8 cellular contexts compared by ENCODE assay signal in the genomic region with DNA sequence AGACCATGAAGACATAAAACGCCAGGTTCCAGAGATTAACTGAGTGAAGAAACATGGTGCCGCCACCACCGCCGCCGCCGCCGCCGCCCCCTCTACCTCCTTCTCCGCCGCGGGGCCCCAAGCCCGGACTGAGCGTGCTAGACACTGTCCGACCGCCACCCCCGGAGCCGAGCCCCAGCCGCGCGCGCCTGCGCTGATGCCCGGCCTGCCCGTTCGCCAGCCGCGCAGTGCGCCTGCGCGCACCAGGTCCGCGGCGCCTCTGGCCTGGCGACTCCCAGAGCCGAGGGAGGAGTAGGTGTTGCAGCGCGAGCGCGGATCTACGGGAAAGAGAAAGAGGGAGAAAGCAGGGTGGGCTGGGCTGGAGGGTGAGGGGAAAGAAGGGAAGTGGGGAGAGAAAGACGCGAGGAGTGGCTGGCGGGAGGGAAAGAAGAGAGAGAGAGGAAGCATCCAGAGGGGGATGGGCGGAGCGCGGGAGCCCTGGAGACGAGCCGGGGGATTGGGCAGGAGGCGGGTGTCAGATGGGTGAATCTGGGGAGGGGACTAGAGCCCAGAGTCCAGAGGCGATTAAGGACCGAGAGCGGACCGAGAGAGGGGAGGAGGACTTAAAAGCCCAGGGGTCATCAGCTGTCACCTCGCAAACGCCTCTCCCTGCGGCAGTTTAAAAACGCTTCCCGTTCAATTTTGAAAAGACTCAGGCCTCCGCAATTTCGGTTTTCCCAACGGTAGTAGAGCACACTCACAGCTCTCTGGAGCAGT. TPM values are rescaled to one million over a fixed set of nuclear protein-coding genes. Genes with fewer than 3 reads are reported as not detected.
DNase-seq lines count a peak whose midpoint lies in the region; TF ChIP-seq lines count a peak whose summit lies in the region.

A gene with protein sequence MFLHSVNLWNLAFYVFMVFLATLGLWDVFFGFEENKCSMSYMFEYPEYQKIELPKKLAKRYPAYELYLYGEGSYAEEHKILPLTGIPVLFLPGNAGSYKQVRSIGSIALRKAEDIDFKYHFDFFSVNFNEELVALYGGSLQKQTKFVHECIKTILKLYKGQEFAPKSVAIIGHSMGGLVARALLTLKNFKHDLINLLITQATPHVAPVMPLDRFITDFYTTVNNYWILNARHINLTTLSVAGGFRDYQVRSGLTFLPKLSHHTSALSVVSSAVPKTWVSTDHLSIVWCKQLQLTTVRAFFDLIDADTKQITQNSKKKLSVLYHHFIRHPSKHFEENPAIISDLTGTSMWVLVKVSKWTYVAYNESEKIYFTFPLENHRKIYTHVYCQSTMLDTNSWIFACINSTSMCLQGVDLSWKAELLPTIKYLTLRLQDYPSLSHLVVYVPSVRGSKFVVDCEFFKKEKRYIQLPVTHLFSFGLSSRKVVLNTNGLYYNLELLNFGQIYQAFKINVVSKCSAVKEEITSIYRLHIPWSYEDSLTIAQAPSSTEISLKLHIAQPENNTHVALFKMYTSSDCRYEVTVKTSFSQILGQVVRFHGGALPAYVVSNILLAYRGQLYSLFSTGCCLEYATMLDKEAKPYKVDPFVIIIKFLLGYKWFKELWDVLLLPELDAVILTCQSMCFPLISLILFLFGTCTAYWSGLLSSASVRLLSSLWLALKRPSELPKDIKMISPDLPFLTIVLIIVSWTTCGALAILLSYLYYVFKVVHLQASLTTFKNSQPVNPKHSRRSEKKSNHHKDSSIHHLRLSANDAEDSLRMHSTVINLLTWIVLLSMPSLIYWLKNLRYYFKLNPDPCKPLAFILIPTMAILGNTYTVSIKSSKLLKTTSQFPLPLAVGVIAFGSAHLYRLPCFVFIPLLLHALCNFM (minus strand): TSS at position 146 of the 756 bp plus-strand sequence. CDS start 91 bp downstream, at position 55.

- H2BK15ac ChIP-seq in H9 (ENCODE audit: low read depth, low read length): no peak within 1 kb of the TSS

- H4K8ac ChIP-seq in H9 (replicated peaks; ENCODE audit: insufficient read length, low read depth, low read length): no peak within 1 kb of the TSS

- peaks cover 0 to 2% of the 10 kb centered on the region in 2 experiments; a peak in 1 of 5 replicates for H3K9me3 Mint-ChIP-seq in H9
- H3K9me3 Mint-ChIP-seq in neural crest cell: no peaks in the 10 kb centered on the region

- no peak within 1 kb of the TSS for H4K5ac ChIP-seq in H9 (ENCODE audit: insufficient read length, low read depth, low read length)

- H3K27ac ChIP-seq in H9 (ENCODE audit: insufficient read length, low read depth, low read length) (peak within 1 kb of the TSS; percentile 87), stomach smooth muscle (ENCODE audit: low read length) (peak within 1 kb of the TSS; percentile 77)

- peak within 1 kb of the TSS; percentile 99 to 100 for H3K4me3 Mint-ChIP-seq in H9
- H3K4me3 Mint-ChIP-seq in neural crest cell: peak within 1 kb of the TSS; percentile 100

- peak within 1 kb of the TSS; percentile 96 for H3K18ac ChIP-seq in H9 (ENCODE audit: insufficient read length, low read depth, low read length)

- H3K27me3 Mint-ChIP-seq in H9 (ENCODE audit: low read depth): peaks cover 15% of the 10 kb centered on the region
- H3K27me3 Mint-ChIP-seq in neural crest cell (ENCODE audit: low read depth): peaks cover 3% of the 10 kb centered on the region

- H3K4me3 ChIP-seq in foreskin fibroblast (ENCODE audit: low read depth in 1 of 2, low read length in 2 of 2) (peak within 1 kb of the TSS; percentile 93 to 99), stomach smooth muscle (ENCODE audit: low read length in 2 of 2) (peak within 1 kb of the TSS; percentile 86 to 89)

- H3K4me2 ChIP-seq in H9 (ENCODE audit: insufficient read depth, insufficient read length, low read length): peak within 1 kb of the TSS; percentile 90

- H3K4me1 Mint-ChIP-seq in H9 (peaks cover 24 to 32% of the 10 kb centered on the region in 2 experiments), neural crest cell (peaks cover 53% of the 10 kb centered on the region)

- H3K4me1 ChIP-seq in ES-I3 (ENCODE audit: insufficient read depth, low read length) (peaks cover 10% of the 10 kb centered on the region; the same call in 1 of the 2 replicates), H9 (ENCODE audit: insufficient read depth, low read length) (no peaks in the 10 kb centered on the region), stomach smooth muscle (ENCODE audit: control insufficient read depth, insufficient read depth, low read length) (no peaks in the 10 kb centered on the region)

- H3K79me2 ChIP-seq in H9 (ENCODE audit: insufficient read depth, low read length): peaks cover 3% of the 10 kb centered on the region; the same call in 1 of the 2 replicates

- peak within 1 kb of the TSS; percentile 98 to 100 (median 99) for H3K27ac Mint-ChIP-seq in H9
- peak within 1 kb of the TSS; percentile 99 for H3K27ac Mint-ChIP-seq in neural crest cell (ENCODE audit: unreplicated experiment)

- H2BK5ac ChIP-seq in H9 (ENCODE audit: insufficient read length, low read length): no peak within 1 kb of the TSS

- H3K27me3 ChIP-seq in H9 (ENCODE audit: insufficient read depth, low read length): no peaks in the 10 kb centered on the region
- no peaks in the 10 kb centered on the region for H3K27me3 ChIP-seq in stomach smooth muscle (ENCODE audit: control insufficient read depth in 1 of 2, insufficient read depth in 2 of 2, low read length in 2 of 2)

- 0 out of 7 replicates have a peak, but pooled peaks cover 0 to 3% (median 0%) of the 10 kb centered on the region in 3 experiments for H3K36me3 Mint-ChIP-seq in H9 (ENCODE audit: insufficient read depth in 1 of 3, low read depth in 3 of 3)
- H3K36me3 Mint-ChIP-seq in neural crest cell (ENCODE audit: low read depth): peaks cover 3% of the 10 kb centered on the region

- DNase-seq in H9 (peak; percentile 93), M059J (ENCODE audit: low read depth) (peak; percentile 92), activated gamma-delta T cell treated with Interleukin-2 at 50 U/mL for 16 hours (peak; percentile 85), foreskin fibroblast (peak; percentile 89 to 97), neural crest cell (ENCODE audit: low read depth, low spot score) (peak; percentile 89)

- no peak within 1 kb of the TSS for H3K23ac ChIP-seq in H9 (ENCODE audit: insufficient read length, low read depth, low read length)

- peak within 1 kb of the TSS; percentile 78 for H3K14ac ChIP-seq in H9 (ENCODE audit: insufficient read depth, low read length)

- WGBS in H9 (ENCODE audit: extremely low coverage, insufficient read length, low lambda C conversion rate): no CpG with 5 or more reads among the region's 61 CpGs

- H3K23me2 ChIP-seq in H9 (ENCODE audit: insufficient read length, low read depth, low read length, poor library complexity, severe bottlenecking): peaks cover 6% of the 10 kb centered on the region

- TF ChIP-seq CTCF in H9 (conservative IDR thresholded peaks at IDR 0.05) (no peak), foreskin fibroblast (IDR thresholded peaks at IDR 0.05; ENCODE audit: low read depth, low read length) (no peak), neural crest cell (conservative IDR thresholded peaks at IDR 0.05) (no peak)

- H3K4ac ChIP-seq in H9 (ENCODE audit: low read depth, low read length): no peak within 1 kb of the TSS; the same call in 1 of the 2 replicates

- no peak within 1 kb of the TSS for H4K91ac ChIP-seq in H9 (ENCODE audit: insufficient read length, low read depth, low read length)

- H3K79me1 ChIP-seq in H9 (ENCODE audit: insufficient read depth, low read depth, low read length, poor library complexity, severe bottlenecking): peaks cover 3% of the 10 kb centered on the region

- no peak within 1 kb of the TSS for H3T11ph ChIP-seq in H9 (ENCODE audit: low read length)

- H2BK20ac ChIP-seq in H9 (ENCODE audit: low read depth, low read length, poor library complexity, severe bottlenecking): no peak within 1 kb of the TSS

- no peak within 1 kb of the TSS for H2AK5ac ChIP-seq in H9 (ENCODE audit: insufficient read length, low read length)

- H3K9me3 ChIP-seq in ES-I3 (ENCODE audit: control insufficient read depth, insufficient read depth, low read length) (no peaks in the 10 kb centered on the region), H9 (ENCODE audit: control insufficient read depth, low read depth, low read length) (no peaks in the 10 kb centered on the region), stomach smooth muscle (ENCODE audit: control insufficient read depth in 2 of 2, low read length in 2 of 2) (no peaks in the 10 kb centered on the region)

- no peak within 1 kb of the TSS for H2BK120ac ChIP-seq in H9 (ENCODE audit: low read depth, low read length, poor library complexity, severe bottlenecking)

- H3K9ac ChIP-seq in ES-I3 (ENCODE audit: low read depth, low read length) (peak within 1 kb of the TSS; percentile 74), H9 (ENCODE audit: extremely low read depth, insufficient read length, low read length) (peak within 1 kb of the TSS; percentile 71), stomach smooth muscle (ENCODE audit: low read length in 2 of 2) (peak within 1 kb of the TSS; percentile 88 to 97)

- H3K36me3 ChIP-seq in ES-I3 (ENCODE audit: insufficient read depth, low read length) (no peaks in the 10 kb centered on the region), stomach smooth muscle (ENCODE audit: control insufficient read depth in 2 of 2, insufficient read depth in 2 of 2, low read length in 2 of 2) (no peaks in the 10 kb centered on the region)

- TF ChIP-seq POLR2A in Raji (IDR thresholded peaks at IDR 0.05; ENCODE audit: insufficient read depth, low read depth, low read length): peak; percentile 67

- H2BK12ac ChIP-seq in H9 (ENCODE audit: insufficient read length, low read depth, low read length): no peak within 1 kb of the TSS

- no peaks in the 10 kb centered on the region for H4K20me1 ChIP-seq in H9 (ENCODE audit: control insufficient read depth, insufficient read depth, insufficient read length)

- H2AFZ ChIP-seq in H9 (ENCODE audit: low read length): no peak within 1 kb of the TSS

- H3K56ac ChIP-seq in H9 (ENCODE audit: insufficient read length, low read depth, low read length): no peak within 1 kb of the TSS

RNA-seq across cellular contexts. Expression of the gene that starts here (rescaled TPM):
- total RNA-seq in H9 (2021): 19.2 and 21.0 TPM in 2 replicates
- 2.2 and 3.1 TPM in 2 replicates for total RNA-seq in M059J (2014; rRNA removed; shearing (Covaris generic))
- 45.1 and 48.2 TPM in 2 replicates for total RNA-seq in neural crest cell

Comparison
In these comparisons a context has a peak if more than half of its experiments do, and no peak if none do; other contexts are left out.
1. Peak in every context shown above with its lines: DNase-seq, H3K4me3 ChIP-seq and H3K27ac ChIP-seq.